9 cellular contexts compared by ENCODE assay signal in genomic region chr19:46000497-46001246, GRCh38. TPM values are rescaled to one million over a fixed set of nuclear protein-coding genes. Genes with fewer than 3 reads are reported as not detected.
DNase-seq lines count a peak whose midpoint lies in the region; ATAC-seq and TF ChIP-seq lines count a peak whose summit lies in the region.
"Had no signal": no experiment of that assay in that cellular context is flagged by ENCODE, and none has a peak within 500 bp of the region (broad histone marks: within the 10 kb centered on the region; RNA-seq: fewer than 3 reads in every experiment).

No MANE protein-coding gene starts in this region.

- peaks cover 4% of the 10 kb centered on the region for H3K27me3 ChIP-seq in NT2/D1 (ENCODE audit: insufficient read depth, insufficient read length)

- no peaks in the 10 kb centered on the region for H3K9me3 ChIP-seq in NT2/D1 (ENCODE audit: insufficient read depth, low read length)

- H3K4me1 ChIP-seq in NT2/D1 (ENCODE audit: insufficient read depth, insufficient read length): peaks cover 11% of the 10 kb centered on the region

- peak; percentile 64 to 67 for ATAC-seq in left cardiac atrium
- no peak for ATAC-seq in GM19452 (IDR thresholded peaks at IDR 0.05; ENCODE audit: unreplicated experiment)
- ATAC-seq in GM18505 (IDR thresholded peaks at IDR 0.05; ENCODE audit: unreplicated experiment): no peak

- no peak for TF ChIP-seq CTCF in GM10266 (IDR thresholded peaks at IDR 0.05; ENCODE audit: control insufficient read depth, insufficient read depth, low read depth, missing control alignments)

- H3K4me3 ChIP-seq in NT2/D1 (ENCODE audit: insufficient read length, low read depth): peak overlapping the region; percentile 43

- peak; percentile 80 for DNase-seq in GM10266 (ENCODE audit: extremely low spot score)
- no peak for DNase-seq in NT2/D1 (ENCODE audit: low read depth, low spot score)
- peak; percentile 68 for DNase-seq in activated naive CD4-positive, alpha-beta T cell treated with Interleukin-2 at 50 U/mL for 16 hours
- peak; percentile 51 for DNase-seq in left cardiac atrium
- peak; percentile 68 for DNase-seq in stimulated activated CD4-positive, alpha-beta T cell treated with anti-CD3 and anti-CD28 coated beads, Interleukin-12 subunit alpha, Interleukin-12 subunit beta, amount 100 ng/mL, for 4 hours
- DNase-seq in AML-193 (lab: John Stamatoyannopoulos, UW): no peak

- peak overlapping the region; percentile 61 for H3K9ac ChIP-seq in NT2/D1 (ENCODE audit: insufficient read length, low read depth)

- intact Hi-C loops in left cardiac atrium (cut with DNase I): no loop called here

- H3K36me3 ChIP-seq in NT2/D1 (ENCODE audit: insufficient read depth, insufficient read length, low read length): peaks cover 15% of the 10 kb centered on the region

- TF ChIP-seq POLR2A in GM18505 (IDR thresholded peaks at IDR 0.05; ENCODE audit: borderline replicate concordance, extremely low read depth, insufficient read depth, insufficient read length): no peak

RNA-seq across cellular contexts. Expression of gene CCDC61, which starts 5.4 kb away (rescaled TPM):
- 10 to 100 TPM; 10.0 to 10.8 TPM for total RNA-seq in left cardiac atrium

RNA-seq across cellular contexts. Expression of gene PGLYRP1, which starts 22.2 kb away (rescaled TPM):
- total RNA-seq in left cardiac atrium: under 1 TPM in 1 of 2 donors, not detected in 1; 0.32 TPM

RNA-seq across cellular contexts. Expression of gene NOVA2, which starts 27.0 kb away (rescaled TPM):
- total RNA-seq in left cardiac atrium: 1 to 10 TPM; 4.2 to 5.8 TPM

RNA-seq across cellular contexts. Expression of gene IGFL4, which starts 40.1 kb away (rescaled TPM):
- total RNA-seq in left cardiac atrium: not detected
- total RNA-seq: liver had no signal

Comparison
In these comparisons a context has a peak if more than half of its experiments do, and no peak if none do; other contexts are left out.
1. DNase-seq: peak in GM10266 (single experiment), activated naive CD4-positive, alpha-beta T cell treated with Interleukin-2 at 50 U/mL for 16 hours (single experiment), left cardiac atrium (single experiment) and stimulated activated CD4-positive, alpha-beta T cell treated with anti-CD3 and anti-CD28 coated beads, Interleukin-12 subunit alpha, Interleukin-12 subunit beta, amount 100 ng/mL, for 4 hours (single experiment); none in NT2/D1 (single experiment) and AML-193 (0 of 2).
2. ATAC-seq: peak in left cardiac atrium (2 of 2); none in GM19452 (single experiment) and GM18505 (single experiment).